8 cellular contexts compared by ENCODE assay signal in the genomic region with DNA sequence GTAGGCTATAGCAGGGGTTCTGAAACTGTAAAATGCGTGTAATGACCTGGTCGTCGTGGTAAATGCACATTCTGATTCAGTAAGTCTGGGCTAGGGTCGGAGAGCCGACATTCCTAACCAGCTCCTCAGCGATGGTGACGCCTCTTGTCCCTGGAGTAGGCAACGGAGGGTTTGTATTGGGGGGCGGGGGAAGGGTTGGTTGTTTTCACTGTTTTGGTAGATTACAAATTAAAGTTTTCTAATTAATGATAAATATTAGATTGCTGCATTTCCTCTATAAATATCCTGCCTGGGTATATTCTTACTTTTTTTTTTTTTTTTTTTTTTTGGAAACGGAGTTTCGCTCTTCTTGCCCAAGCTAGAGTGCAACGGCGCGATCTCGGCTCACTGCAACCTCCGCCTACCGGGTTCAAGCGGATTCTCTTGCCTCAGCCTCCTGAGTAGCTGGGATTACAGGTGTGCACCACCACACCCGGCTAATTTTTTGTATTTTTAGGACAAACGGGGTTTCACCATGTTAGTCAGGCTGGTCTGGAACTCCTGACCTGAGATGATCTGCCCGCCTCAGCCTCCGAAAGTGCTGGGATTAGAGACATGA. TPM values are rescaled to one million over a fixed set of nuclear protein-coding genes. Genes with fewer than 3 reads are reported as not detected.
A peak's percentile ranks its signal among the peaks of the same experiment; 100 is the strongest.
DNase-seq lines count a peak whose midpoint lies in the region; ATAC-seq and TF ChIP-seq lines count a peak whose summit lies in the region.

No MANE protein-coding gene starts in this region.

- H3K27ac ChIP-seq in RWPE1: peak overlapping the region; percentile 90
- H3K27ac ChIP-seq in gastroesophageal sphincter: peak overlapping the region; percentile 5 to 86 (median 82)

- H3K36me3 ChIP-seq in gastroesophageal sphincter: peaks cover 0 to 18% of the 10 kb centered on the region in 2 donors

- peak overlapping the region; percentile 89 to 92 for H3K4me3 Mint-ChIP-seq in activated T-cell treated with anti-CD3 and anti-CD28 coated beads, Interleukin-2, amount 50 U/mL, for 72 hours
- peak overlapping the region; percentile 93 to 94 for H3K4me3 Mint-ChIP-seq in stimulated activated naive B cell treated with anti-CD40 and anti-IgM and Interleukin-4, amounts not matched to agents 10 μg/mL and 1 μg/mL and 100 μg/mL, for 72 hours

- H3K27ac Mint-ChIP-seq in activated T-cell treated with anti-CD3 and anti-CD28 coated beads, Interleukin-2, amount 50 U/mL, for 72 hours: no peak overlapping the region
- H3K27ac Mint-ChIP-seq in stimulated activated naive B cell treated with anti-CD40 and anti-IgM and Interleukin-4, amounts not matched to agents 10 μg/mL and 1 μg/mL and 100 μg/mL, for 72 hours: peak overlapping the region; percentile 56

- POLR2A ChIA-PET in RWPE1 (lab: Yijun Ruan, JAX; ENCODE audit: low non-redundant PET): interaction anchor here (0.7 kb wide), 1 partner anchor 820 kb away, joined by 3 read pairs; no protein-coding TSS in a partner anchor

- peak overlapping the region; percentile 43 to 72 for H3K4me3 ChIP-seq in gastroesophageal sphincter

- TF ChIP-seq EP300 in gastroesophageal sphincter (IDR thresholded peaks at IDR 0.05): no peak

- H3K4me1 Mint-ChIP-seq in activated T-cell treated with anti-CD3 and anti-CD28 coated beads, Interleukin-2, amount 50 U/mL, for 72 hours (ENCODE audit: low read depth): peaks cover 23% of the 10 kb centered on the region
- peaks cover 11 to 21% of the 10 kb centered on the region in 2 donors for H3K4me1 Mint-ChIP-seq in stimulated activated naive B cell treated with anti-CD40 and anti-IgM and Interleukin-4, amounts not matched to agents 10 μg/mL and 1 μg/mL and 100 μg/mL, for 72 hours

- DNase-seq in activated T-cell treated with anti-CD3 and anti-CD28 coated beads, Interleukin-2, amount 50 U/mL, for 72 hours: no peak
- DNase-seq in activated T-cell treated with anti-CD3 and anti-CD28 coated beads, Interleukin-2, amount 50 U/mL, for 48 hours: no peak
- DNase-seq in RWPE1 (ENCODE audit: low spot score) (no peak), NCI-H2196 treated with DMSO at 0.1 percent for 48 hours (lab: John Stamatoyannopoulos, UW; ENCODE audit: unreplicated experiment) (no peak), iPS-NIHi11 (ENCODE audit: low spot score) (no peak), hippocampal formation (lab: John Stamatoyannopoulos, UW) (no peak)
- no peak for DNase-seq in stimulated activated naive B cell treated with anti-CD40 and anti-IgM and Interleukin-4, amounts not matched to agents 10 μg/mL and 1 μg/mL and 100 μg/mL, for 72 hours

- no peaks in the 10 kb centered on the region for H3K27me3 ChIP-seq in gastroesophageal sphincter

- TF ChIP-seq CTCF in RWPE1 (conservative IDR thresholded peaks at IDR 0.05; ENCODE audit: low read depth) (0 out of 2 replicates have a peak, but pooled peaks have one; percentile 13), gastroesophageal sphincter (IDR thresholded peaks at IDR 0.05) (no peak)

- no peaks in the 10 kb centered on the region for H3K9me3 ChIP-seq in gastroesophageal sphincter

- CTCF ChIA-PET in RWPE1 (lab: Yijun Ruan, JAX): interaction anchor here (0.6 to 1.9 kb wide), 7 partner anchors 11 to 256 kb away, joined by 3 to 7 read pairs (median 4); no protein-coding TSS in a partner anchor

- H3K27me3 Mint-ChIP-seq in activated T-cell treated with anti-CD3 and anti-CD28 coated beads, Interleukin-2, amount 50 U/mL, for 72 hours (ENCODE audit: low read depth): peaks cover 13% of the 10 kb centered on the region
- peaks cover 0 to 10% of the 10 kb centered on the region in 2 donors for H3K27me3 Mint-ChIP-seq in stimulated activated naive B cell treated with anti-CD40 and anti-IgM and Interleukin-4, amounts not matched to agents 10 μg/mL and 1 μg/mL and 100 μg/mL, for 72 hours

- H3K9me3 Mint-ChIP-seq in activated T-cell treated with anti-CD3 and anti-CD28 coated beads, Interleukin-2, amount 50 U/mL, for 72 hours: no peaks in the 10 kb centered on the region
- H3K9me3 Mint-ChIP-seq in stimulated activated naive B cell treated with anti-CD40 and anti-IgM and Interleukin-4, amounts not matched to agents 10 μg/mL and 1 μg/mL and 100 μg/mL, for 72 hours: peaks cover 0 to 5% of the 10 kb centered on the region in 2 donors

- ATAC-seq in activated T-cell treated with anti-CD3 and anti-CD28 coated beads, Interleukin-2, amount 50 U/mL, for 72 hours (replicated peaks in 1 of 2): no peak
- no peak for ATAC-seq in gastroesophageal sphincter
- ATAC-seq in stimulated activated naive B cell treated with anti-CD40 and anti-IgM and Interleukin-4, amounts not matched to agents 10 μg/mL and 1 μg/mL and 100 μg/mL, for 72 hours (replicated peaks): peak; percentile 22 to 42

- no peak for TF ChIP-seq POLR2A in gastroesophageal sphincter (IDR thresholded peaks at IDR 0.05)

- H3K4me1 ChIP-seq in gastroesophageal sphincter: peaks cover 0 to 30% (median 4%) of the 10 kb centered on the region in 3 donors

- peaks cover 0 to 1% of the 10 kb centered on the region in 2 donors for H3K36me3 Mint-ChIP-seq in activated T-cell treated with anti-CD3 and anti-CD28 coated beads, Interleukin-2, amount 50 U/mL, for 72 hours (ENCODE audit: insufficient read depth in 2 of 2)
- H3K36me3 Mint-ChIP-seq in stimulated activated naive B cell treated with anti-CD40 and anti-IgM and Interleukin-4, amounts not matched to agents 10 μg/mL and 1 μg/mL and 100 μg/mL, for 72 hours: peaks cover 0 to 3% of the 10 kb centered on the region in 2 donors

- WGBS in gastroesophageal sphincter (ENCODE audit: low coverage in 1 of 2), 2 donors: 40 to 57% methylated on average over 12 to 14 of the region's 22 CpGs

RNA-seq across cellular contexts. Expression of a gene that starts 0.6 kb away (rescaled TPM):
- 1 to 10 TPM; 4.8 to 5.8 TPM for total RNA-seq in activated T-cell treated with anti-CD3 and anti-CD28 coated beads, Interleukin-2, amount 50 U/mL, for 72 hours
- 10 to 100 TPM; 13.6 to 23.4 (median 18.6) TPM for total RNA-seq in gastroesophageal sphincter

RNA-seq across cellular contexts. Expression of a gene that starts 5.2 kb away (rescaled TPM):
- total RNA-seq in activated T-cell treated with anti-CD3 and anti-CD28 coated beads, Interleukin-2, amount 50 U/mL, for 72 hours: 10 to 100 TPM; 30.6 to 40.0 TPM
- 10 to 100 TPM; 57.3 to 83.4 (median 68.2) TPM for total RNA-seq in gastroesophageal sphincter

Comparison
In these comparisons a context has a peak if more than half of its experiments do, and no peak if none do; other contexts are left out.
1. ATAC-seq: peak in stimulated activated naive B cell treated with anti-CD40 and anti-IgM and Interleukin-4, amounts not matched to agents 10 μg/mL and 1 μg/mL and 100 μg/mL, for 72 hours (2 of 2); none in activated T-cell treated with anti-CD3 and anti-CD28 coated beads, Interleukin-2, amount 50 U/mL, for 72 hours (0 of 2) and gastroesophageal sphincter (single experiment).